ENCODE assay signal across 1 cellular context in genomic region chr20:35284267-35284991, GRCh38.
TF ChIP-seq lines count a peak whose summit lies in the region.

Gene EIF6 (minus strand): TSS chr20:35284772. CDS start chr20:35284487, 285 bp downstream.

TF ChIP-seq in HepG2, 621 proteins besides CTCF, POLR2A, EP300 and RAD21 (continued from another document and continues in another):
- TF ChIP-seq, protein P1, sequence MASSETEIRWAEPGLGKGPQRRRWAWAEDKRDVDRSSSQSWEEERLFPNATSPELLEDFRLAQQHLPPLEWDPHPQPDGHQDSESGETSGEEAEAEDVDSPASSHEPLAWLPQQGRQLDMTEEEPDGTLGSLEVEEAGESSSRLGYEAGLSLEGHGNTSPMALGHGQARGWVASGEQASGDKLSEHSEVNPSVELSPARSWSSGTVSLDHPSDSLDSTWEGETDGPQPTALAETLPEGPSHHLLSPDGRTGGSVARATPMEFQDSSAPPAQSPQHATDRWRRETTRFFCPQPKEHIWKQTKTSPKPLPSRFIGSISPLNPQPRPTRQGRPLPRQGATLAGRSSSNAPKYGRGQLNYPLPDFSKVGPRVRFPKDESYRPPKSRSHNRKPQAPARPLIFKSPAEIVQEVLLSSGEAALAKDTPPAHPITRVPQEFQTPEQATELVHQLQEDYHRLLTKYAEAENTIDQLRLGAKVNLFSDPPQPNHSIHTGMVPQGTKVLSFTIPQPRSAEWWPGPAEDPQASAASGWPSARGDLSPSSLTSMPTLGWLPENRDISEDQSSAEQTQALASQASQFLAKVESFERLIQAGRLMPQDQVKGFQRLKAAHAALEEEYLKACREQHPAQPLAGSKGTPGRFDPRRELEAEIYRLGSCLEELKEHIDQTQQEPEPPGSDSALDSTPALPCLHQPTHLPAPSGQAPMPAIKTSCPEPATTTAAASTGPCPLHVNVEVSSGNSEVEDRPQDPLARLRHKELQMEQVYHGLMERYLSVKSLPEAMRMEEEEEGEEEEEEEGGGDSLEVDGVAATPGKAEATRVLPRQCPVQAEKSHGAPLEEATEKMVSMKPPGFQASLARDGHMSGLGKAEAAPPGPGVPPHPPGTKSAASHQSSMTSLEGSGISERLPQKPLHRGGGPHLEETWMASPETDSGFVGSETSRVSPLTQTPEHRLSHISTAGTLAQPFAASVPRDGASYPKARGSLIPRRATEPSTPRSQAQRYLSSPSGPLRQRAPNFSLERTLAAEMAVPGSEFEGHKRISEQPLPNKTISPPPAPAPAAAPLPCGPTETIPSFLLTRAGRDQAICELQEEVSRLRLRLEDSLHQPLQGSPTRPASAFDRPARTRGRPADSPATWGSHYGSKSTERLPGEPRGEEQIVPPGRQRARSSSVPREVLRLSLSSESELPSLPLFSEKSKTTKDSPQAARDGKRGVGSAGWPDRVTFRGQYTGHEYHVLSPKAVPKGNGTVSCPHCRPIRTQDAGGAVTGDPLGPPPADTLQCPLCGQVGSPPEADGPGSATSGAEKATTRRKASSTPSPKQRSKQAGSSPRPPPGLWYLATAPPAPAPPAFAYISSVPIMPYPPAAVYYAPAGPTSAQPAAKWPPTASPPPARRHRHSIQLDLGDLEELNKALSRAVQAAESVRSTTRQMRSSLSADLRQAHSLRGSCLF (CRISPR knock-in tag; IDR thresholded peaks at IDR 0.05; ENCODE audit: borderline replicate concordance) = no peak
- TF ChIP-seq SRY (CRISPR knock-in tag; IDR thresholded peaks at IDR 0.05) = peak; percentile 85
- TF ChIP-seq GATA4 (IDR thresholded peaks at IDR 0.05; ENCODE audit: borderline replicate concordance, low read depth) = no peak; the same call in 1 of the 2 replicates
- TF ChIP-seq ZNF749 (CRISPR knock-in tag; IDR thresholded peaks at IDR 0.05; ENCODE audit: borderline replicate concordance) = peak; percentile 56; the same call in 1 of the 2 replicates
- peak; percentile 19; the same call in 1 of the 2 replicates for TF ChIP-seq ZNF296 (CRISPR knock-in tag; conservative IDR thresholded peaks at IDR 0.05)
- TF ChIP-seq, protein P2, sequence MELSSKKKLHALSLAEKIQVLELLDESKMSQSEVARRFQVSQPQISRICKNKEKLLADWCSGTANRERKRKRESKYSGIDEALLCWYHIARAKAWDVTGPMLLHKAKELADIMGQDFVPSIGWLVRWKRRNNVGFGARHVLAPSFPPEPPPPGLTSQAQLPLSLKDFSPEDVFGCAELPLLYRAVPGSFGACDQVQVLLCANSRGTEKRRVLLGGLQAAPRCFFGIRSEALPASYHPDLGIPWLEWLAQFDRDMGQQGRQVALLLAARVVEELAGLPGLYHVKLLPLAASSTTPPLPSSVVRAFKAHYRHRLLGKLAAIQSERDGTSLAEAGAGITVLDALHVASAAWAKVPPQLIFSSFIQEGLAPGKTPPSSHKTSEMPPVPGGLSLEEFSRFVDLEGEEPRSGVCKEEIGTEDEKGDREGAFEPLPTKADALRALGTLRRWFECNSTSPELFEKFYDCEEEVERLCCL (CRISPR knock-in tag; IDR thresholded peaks at IDR 0.05; ENCODE audit: borderline replicate concordance) = peak; percentile 87
- TF ChIP-seq ZNF75D (CRISPR knock-in tag; IDR thresholded peaks at IDR 0.05; ENCODE audit: borderline replicate concordance) = peak; percentile 87; the same call in 1 of the 2 replicates
- TF ChIP-seq, protein P3, sequence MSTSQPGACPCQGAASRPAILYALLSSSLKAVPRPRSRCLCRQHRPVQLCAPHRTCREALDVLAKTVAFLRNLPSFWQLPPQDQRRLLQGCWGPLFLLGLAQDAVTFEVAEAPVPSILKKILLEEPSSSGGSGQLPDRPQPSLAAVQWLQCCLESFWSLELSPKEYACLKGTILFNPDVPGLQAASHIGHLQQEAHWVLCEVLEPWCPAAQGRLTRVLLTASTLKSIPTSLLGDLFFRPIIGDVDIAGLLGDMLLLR (CRISPR knock-in tag; IDR thresholded peaks at IDR 0.05) = peak; percentile 90
- no peak for TF ChIP-seq ZNF432 (CRISPR knock-in tag; IDR thresholded peaks at IDR 0.05; ENCODE audit: borderline replicate concordance)
- peak in 1 of 2 experiments; percentile 85 for TF ChIP-seq NR2F1 (CRISPR knock-in tag; IDR thresholded peaks at IDR 0.05)
- TF ChIP-seq, protein P4, sequence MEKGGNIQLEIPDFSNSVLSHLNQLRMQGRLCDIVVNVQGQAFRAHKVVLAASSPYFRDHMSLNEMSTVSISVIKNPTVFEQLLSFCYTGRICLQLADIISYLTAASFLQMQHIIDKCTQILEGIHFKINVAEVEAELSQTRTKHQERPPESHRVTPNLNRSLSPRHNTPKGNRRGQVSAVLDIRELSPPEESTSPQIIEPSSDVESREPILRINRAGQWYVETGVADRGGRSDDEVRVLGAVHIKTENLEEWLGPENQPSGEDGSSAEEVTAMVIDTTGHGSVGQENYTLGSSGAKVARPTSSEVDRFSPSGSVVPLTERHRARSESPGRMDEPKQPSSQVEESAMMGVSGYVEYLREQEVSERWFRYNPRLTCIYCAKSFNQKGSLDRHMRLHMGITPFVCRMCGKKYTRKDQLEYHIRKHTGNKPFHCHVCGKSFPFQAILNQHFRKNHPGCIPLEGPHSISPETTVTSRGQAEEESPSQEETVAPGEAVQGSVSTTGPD (CRISPR knock-in tag; IDR thresholded peaks at IDR 0.05) = peak; percentile 89; the same call in 1 of the 2 replicates
- TF ChIP-seq, protein P5, sequence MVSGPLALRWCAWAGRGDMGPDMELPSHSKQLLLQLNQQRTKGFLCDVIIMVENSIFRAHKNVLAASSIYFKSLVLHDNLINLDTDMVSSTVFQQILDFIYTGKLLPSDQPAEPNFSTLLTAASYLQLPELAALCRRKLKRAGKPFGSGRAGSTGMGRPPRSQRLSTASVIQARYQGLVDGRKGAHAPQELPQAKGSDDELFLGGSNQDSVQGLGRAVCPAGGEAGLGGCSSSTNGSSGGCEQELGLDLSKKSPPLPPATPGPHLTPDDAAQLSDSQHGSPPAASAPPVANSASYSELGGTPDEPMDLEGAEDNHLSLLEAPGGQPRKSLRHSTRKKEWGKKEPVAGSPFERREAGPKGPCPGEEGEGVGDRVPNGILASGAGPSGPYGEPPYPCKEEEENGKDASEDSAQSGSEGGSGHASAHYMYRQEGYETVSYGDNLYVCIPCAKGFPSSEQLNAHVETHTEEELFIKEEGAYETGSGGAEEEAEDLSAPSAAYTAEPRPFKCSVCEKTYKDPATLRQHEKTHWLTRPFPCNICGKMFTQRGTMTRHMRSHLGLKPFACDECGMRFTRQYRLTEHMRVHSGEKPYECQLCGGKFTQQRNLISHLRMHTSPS (CRISPR knock-in tag; IDR thresholded peaks at IDR 0.05; ENCODE audit: low read depth) = no peak
- no peak for TF ChIP-seq TP53 (CRISPR knock-in tag; conservative IDR thresholded peaks at IDR 0.05)
- peak; percentile 26; the same call in 1 of the 2 replicates for TF ChIP-seq MZF1 (CRISPR knock-in tag; IDR thresholded peaks at IDR 0.05; ENCODE audit: borderline replicate concordance)
- peak; percentile 85 for TF ChIP-seq ELF3 (CRISPR knock-in tag; IDR thresholded peaks at IDR 0.05)
- TF ChIP-seq SMARCE1 (IDR thresholded peaks at IDR 0.05; ENCODE audit: borderline replicate concordance) = no peak
- peak; percentile 93 for TF ChIP-seq DNMT1 (CRISPR knock-in tag; IDR thresholded peaks at IDR 0.05)
- TF ChIP-seq JUND (CRISPR knock-in tag; IDR thresholded peaks at IDR 0.05) = 0 out of 2 replicates have a peak, but pooled peaks have one; percentile 39
- peak; percentile 76 for TF ChIP-seq AHR (CRISPR knock-in tag; IDR thresholded peaks at IDR 0.05)
- peak; percentile 100 for TF ChIP-seq HBP1 (CRISPR knock-in tag; IDR thresholded peaks at IDR 0.05; ENCODE audit: low read depth)
- TF ChIP-seq AKAP8 (CRISPR knock-in tag; IDR thresholded peaks at IDR 0.05) = peak; percentile 83
- TF ChIP-seq, protein P6, sequence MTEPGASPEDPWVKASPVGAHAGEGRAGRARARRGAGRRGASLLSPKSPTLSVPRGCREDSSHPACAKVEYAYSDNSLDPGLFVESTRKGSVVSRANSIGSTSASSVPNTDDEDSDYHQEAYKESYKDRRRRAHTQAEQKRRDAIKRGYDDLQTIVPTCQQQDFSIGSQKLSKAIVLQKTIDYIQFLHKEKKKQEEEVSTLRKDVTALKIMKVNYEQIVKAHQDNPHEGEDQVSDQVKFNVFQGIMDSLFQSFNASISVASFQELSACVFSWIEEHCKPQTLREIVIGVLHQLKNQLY (CRISPR knock-in tag; IDR thresholded peaks at IDR 0.05) = no peak; the same call in none of the 2 replicates
- TF ChIP-seq, protein P7, sequence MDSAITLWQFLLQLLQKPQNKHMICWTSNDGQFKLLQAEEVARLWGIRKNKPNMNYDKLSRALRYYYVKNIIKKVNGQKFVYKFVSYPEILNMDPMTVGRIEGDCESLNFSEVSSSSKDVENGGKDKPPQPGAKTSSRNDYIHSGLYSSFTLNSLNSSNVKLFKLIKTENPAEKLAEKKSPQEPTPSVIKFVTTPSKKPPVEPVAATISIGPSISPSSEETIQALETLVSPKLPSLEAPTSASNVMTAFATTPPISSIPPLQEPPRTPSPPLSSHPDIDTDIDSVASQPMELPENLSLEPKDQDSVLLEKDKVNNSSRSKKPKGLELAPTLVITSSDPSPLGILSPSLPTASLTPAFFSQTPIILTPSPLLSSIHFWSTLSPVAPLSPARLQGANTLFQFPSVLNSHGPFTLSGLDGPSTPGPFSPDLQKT (CRISPR knock-in tag; IDR thresholded peaks at IDR 0.05; ENCODE audit: borderline replicate concordance) = peak; percentile 94; the same call in 1 of the 2 replicates
- no peak for TF ChIP-seq MAFK (conservative IDR thresholded peaks at IDR 0.05 in 1 of 2, IDR thresholded peaks at IDR 0.05 in 1 of 2; ENCODE audit: low read length in 2 of 2)
- TF ChIP-seq KDM4B (CRISPR knock-in tag; IDR thresholded peaks at IDR 0.05) = peak; percentile 92; the same call in 1 of the 2 replicates
- TF ChIP-seq KLF16 (CRISPR knock-in tag; IDR thresholded peaks at IDR 0.05) = peak; percentile 73 to 95; a peak in 3 of 4 replicates
- peak; percentile 16 for TF ChIP-seq ZNF891 (CRISPR knock-in tag; IDR thresholded peaks at IDR 0.05)
- peak; percentile 96 for TF ChIP-seq SRF (IDR thresholded peaks at IDR 0.05; ENCODE audit: low read depth, low read length)
- TF ChIP-seq FOXC1 (CRISPR knock-in tag; IDR thresholded peaks at IDR 0.05; ENCODE audit: borderline replicate concordance) = peak; percentile 93
- peak; percentile 99 for TF ChIP-seq YEATS4 (CRISPR knock-in tag; IDR thresholded peaks at IDR 0.05; ENCODE audit: borderline replicate concordance)
- TF ChIP-seq ZNF687 (CRISPR knock-in tag; IDR thresholded peaks at IDR 0.05) = peak; percentile 97
- TF ChIP-seq XRCC5 (optimal IDR thresholded peaks at IDR 0.05; ENCODE audit: low read length) = peak; percentile 98
- peak; percentile 97; the same call in 1 of the 2 replicates for TF ChIP-seq ZNF558 (CRISPR knock-in tag; IDR thresholded peaks at IDR 0.05; ENCODE audit: borderline replicate concordance)
- TF ChIP-seq, protein P8, sequence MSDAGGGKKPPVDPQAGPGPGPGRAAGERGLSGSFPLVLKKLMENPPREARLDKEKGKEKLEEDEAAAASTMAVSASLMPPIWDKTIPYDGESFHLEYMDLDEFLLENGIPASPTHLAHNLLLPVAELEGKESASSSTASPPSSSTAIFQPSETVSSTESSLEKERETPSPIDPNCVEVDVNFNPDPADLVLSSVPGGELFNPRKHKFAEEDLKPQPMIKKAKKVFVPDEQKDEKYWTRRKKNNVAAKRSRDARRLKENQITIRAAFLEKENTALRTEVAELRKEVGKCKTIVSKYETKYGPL (CRISPR knock-in tag; IDR thresholded peaks at IDR 0.05) = 0 out of 2 replicates have a peak, but pooled peaks have one; percentile 33
- TF ChIP-seq MXD4 (CRISPR knock-in tag; IDR thresholded peaks at IDR 0.05) = peak; percentile 90; the same call in 1 of the 2 replicates
- TF ChIP-seq ZNF30 (CRISPR knock-in tag; IDR thresholded peaks at IDR 0.05) = no peak
- TF ChIP-seq GABPA (IDR thresholded peaks at IDR 0.05; ENCODE audit: low read depth, low read length) = peak; percentile 89
- TF ChIP-seq GABPA (CRISPR knock-in tag; IDR thresholded peaks at IDR 0.05; ENCODE audit: low read depth) = peak; percentile 98
- no peak; the same call in 1 of the 2 replicates for TF ChIP-seq FOXP1 (IDR thresholded peaks at IDR 0.05)
- no peak; the same call in 1 of the 2 replicates for TF ChIP-seq FOXP1 (CRISPR knock-in tag; IDR thresholded peaks at IDR 0.05)
- peak; percentile 81 for TF ChIP-seq ZNF792 (CRISPR knock-in tag; IDR thresholded peaks at IDR 0.05)
- peak; percentile 90; the same call in 1 of the 2 replicates for TF ChIP-seq PHF21A (CRISPR knock-in tag; IDR thresholded peaks at IDR 0.05)
- peak; percentile 85; the same call in 1 of the 2 replicates for TF ChIP-seq ZNF350 (CRISPR knock-in tag; IDR thresholded peaks at IDR 0.05; ENCODE audit: borderline replicate concordance, low read depth)
- 0 out of 2 replicates have a peak, but pooled peaks have one; percentile 18 for TF ChIP-seq RBAK (CRISPR knock-in tag; IDR thresholded peaks at IDR 0.05)
- no peak for TF ChIP-seq ZBTB3 (CRISPR knock-in tag; IDR thresholded peaks at IDR 0.05; ENCODE audit: borderline replicate concordance, low read depth)
- TF ChIP-seq ZNF24 (IDR thresholded peaks at IDR 0.05) = peak; percentile 88
